1 cellular context compared by ENCODE assay signal in genomic region chr15:42107483-42107882, GRCh38.
TF ChIP-seq lines count a peak whose summit lies in the region.

No MANE protein-coding gene starts in this region.

TF ChIP-seq in K562, 482 proteins besides CTCF, POLR2A, EP300 and RAD21:
- TF ChIP-seq GTF2A2 (tag; IDR thresholded peaks at IDR 0.05), result no peak
- no peak for TF ChIP-seq ZBTB12 (CRISPR knock-in tag; IDR thresholded peaks at IDR 0.05)
- TF ChIP-seq MTF1 (CRISPR knock-in tag; IDR thresholded peaks at IDR 0.05; ENCODE audit: borderline replicate concordance), result no peak
- TF ChIP-seq FOXP4 (CRISPR knock-in tag; IDR thresholded peaks at IDR 0.05; ENCODE audit: borderline replicate concordance), result no peak
- no peak for TF ChIP-seq HMGN3 (IDR thresholded peaks at IDR 0.05; ENCODE audit: borderline replicate concordance, extremely low read depth, insufficient read length, low read depth, low read length)
- no peak for TF ChIP-seq XRCC5 (IDR thresholded peaks at IDR 0.05; ENCODE audit: low read depth, low read length)
- no peak for TF ChIP-seq PPARD (CRISPR knock-in tag; IDR thresholded peaks at IDR 0.05)
- no peak for TF ChIP-seq ZNF778 (CRISPR knock-in tag; IDR thresholded peaks at IDR 0.05)
- no peak for TF ChIP-seq FOSL1 (tag; conservative IDR thresholded peaks at IDR 0.05)
- no peak for TF ChIP-seq RBM14 (IDR thresholded peaks at IDR 0.05; ENCODE audit: borderline replicate concordance, insufficient read depth, low read depth, low read length)
- no peak for TF ChIP-seq ZFPM2 (CRISPR knock-in tag; IDR thresholded peaks at IDR 0.05)
- TF ChIP-seq MCM5 (IDR thresholded peaks at IDR 0.05; ENCODE audit: low read depth), result no peak
- TF ChIP-seq FOXK2 (conservative IDR thresholded peaks at IDR 0.05 in 1 of 2, IDR thresholded peaks at IDR 0.05 in 1 of 2; ENCODE audit: low read depth in 2 of 2), result no peak
TF ChIP-seq in K562: peak in this region for 0.
